ENCODE assay signal across 8 cellular contexts in the genomic region with DNA sequence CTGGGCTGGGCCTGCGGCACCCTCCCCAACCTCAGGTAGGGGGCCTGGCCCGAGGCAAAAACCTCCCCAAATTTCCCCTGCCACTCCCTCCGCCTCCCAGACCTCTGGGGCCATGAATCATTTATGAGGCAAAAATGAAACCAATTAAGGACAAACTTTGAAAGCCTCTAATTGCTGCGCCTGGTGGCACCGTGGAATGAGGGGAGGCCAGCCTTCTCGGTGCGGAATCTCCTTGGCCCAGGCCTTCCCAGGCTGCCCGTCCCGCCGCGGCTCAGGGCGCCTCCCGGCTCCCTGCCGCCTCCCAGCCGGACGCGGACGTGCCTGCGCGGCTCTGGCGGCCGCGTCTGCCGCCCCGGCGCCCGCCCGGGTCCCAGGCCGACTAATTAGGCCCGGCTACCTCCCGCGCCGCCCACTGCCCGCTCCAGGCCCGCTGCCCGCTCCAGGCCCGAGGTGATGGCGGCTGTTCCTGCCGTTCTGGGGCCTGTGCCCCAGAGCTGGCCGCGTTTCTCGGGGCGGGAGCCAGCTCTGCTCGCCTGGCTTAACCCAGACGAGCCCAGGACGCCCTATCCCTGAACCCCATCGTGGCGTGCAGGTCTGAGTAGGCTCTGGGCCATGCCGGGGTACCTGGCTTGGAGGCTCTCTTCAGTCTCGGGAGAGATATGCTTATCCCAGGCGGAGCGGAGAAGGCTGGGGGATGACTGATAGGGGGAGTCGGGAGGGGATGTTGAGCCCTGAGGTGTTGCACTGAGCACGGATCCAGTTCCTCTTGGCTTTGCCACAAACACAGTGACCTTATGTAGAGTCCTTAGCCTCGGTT. TPM values are rescaled to one million over a fixed set of nuclear protein-coding genes. Genes with fewer than 3 reads are reported as not detected.
DNase-seq lines count a peak whose midpoint lies in the region; ATAC-seq and TF ChIP-seq lines count a peak whose summit lies in the region.

No MANE protein-coding gene starts in this region.

- DNase-seq in ELR (ENCODE audit: low read depth) (peak; percentile 64), LoVo (ENCODE audit: low spot score) (peak; percentile 47), glutamatergic neuron (peak; percentile 61), renal cortical epithelial cell (ENCODE audit: low read depth) (peak; percentile 56), NCI-H1694 (lab: John Stamatoyannopoulos, UW) (no peak), progenitor cell of endocrine pancreas (ENCODE audit: low spot score, unreplicated experiment) (no peak)
- DNase-seq in activated naive CD4-positive, alpha-beta T cell treated with anti-CD3 and anti-CD28 coated beads, Interleukin-2, amount 10 ng/mL, durations not matched to agents 7 days and 5 days, result peak; percentile 60

- no peak for ATAC-seq in GM18858 (IDR thresholded peaks at IDR 0.05; ENCODE audit: unreplicated experiment)

- H3K36me3 Mint-ChIP-seq in activated naive CD4-positive, alpha-beta T cell treated with anti-CD3 and anti-CD28 coated beads, Interleukin-2, amount 10 ng/mL, durations not matched to agents 7 days and 5 days, result no peaks in the 10 kb centered on the region
- no peaks in the 10 kb centered on the region for H3K36me3 Mint-ChIP-seq in glutamatergic neuron (ENCODE audit: unreplicated experiment)
- no peaks in the 10 kb centered on the region for H3K36me3 Mint-ChIP-seq in progenitor cell of endocrine pancreas (ENCODE audit: insufficient read depth)

- H3K4me3 Mint-ChIP-seq in activated naive CD4-positive, alpha-beta T cell treated with anti-CD3 and anti-CD28 coated beads, Interleukin-2, amount 10 ng/mL, durations not matched to agents 7 days and 5 days, result peak overlapping the region; percentile 67
- H3K4me3 Mint-ChIP-seq in glutamatergic neuron (ENCODE audit: unreplicated experiment) (peak overlapping the region; percentile 70), progenitor cell of endocrine pancreas (ENCODE audit: low read depth) (no peak overlapping the region)

- peaks cover 53% of the 10 kb centered on the region for H3K27me3 Mint-ChIP-seq in activated naive CD4-positive, alpha-beta T cell treated with anti-CD3 and anti-CD28 coated beads, Interleukin-2, amount 10 ng/mL, durations not matched to agents 7 days and 5 days
- H3K27me3 Mint-ChIP-seq in glutamatergic neuron (ENCODE audit: unreplicated experiment), result peaks cover 7% of the 10 kb centered on the region
- no peaks in the 10 kb centered on the region for H3K27me3 Mint-ChIP-seq in progenitor cell of endocrine pancreas

- H3K4me1 Mint-ChIP-seq in activated naive CD4-positive, alpha-beta T cell treated with anti-CD3 and anti-CD28 coated beads, Interleukin-2, amount 10 ng/mL, durations not matched to agents 7 days and 5 days, result peaks cover 40% of the 10 kb centered on the region
- H3K4me1 Mint-ChIP-seq in glutamatergic neuron (ENCODE audit: low read depth, unreplicated experiment) (peaks cover 43% of the 10 kb centered on the region), progenitor cell of endocrine pancreas (ENCODE audit: low read depth) (peaks cover 32% of the 10 kb centered on the region)

- no peak overlapping the region for H3K27ac Mint-ChIP-seq in activated naive CD4-positive, alpha-beta T cell treated with anti-CD3 and anti-CD28 coated beads, Interleukin-2, amount 10 ng/mL, durations not matched to agents 7 days and 5 days
- peak overlapping the region; percentile 43 for H3K27ac Mint-ChIP-seq in glutamatergic neuron (ENCODE audit: unreplicated experiment)
- H3K27ac Mint-ChIP-seq in progenitor cell of endocrine pancreas, result no peak overlapping the region

- no peak for TF ChIP-seq CTCF in glutamatergic neuron (IDR thresholded peaks at IDR 0.05; ENCODE audit: partially characterized antibody, unreplicated experiment)
- TF ChIP-seq CTCF in progenitor cell of endocrine pancreas (IDR thresholded peaks at IDR 0.05; ENCODE audit: unreplicated experiment), result no peak

- CTCF ChIA-PET in activated naive CD4-positive, alpha-beta T cell treated with anti-CD3 and anti-CD28 coated beads, Interleukin-2, amount 10 ng/mL, durations not matched to agents 7 days and 5 days (lab: Charles Lee), result interaction anchor here (1.5 to 4.1 kb wide), 2 partner anchors 33 to 98 kb away, joined by 3 to 31 read pairs; no protein-coding TSS in a partner anchor

- no peaks in the 10 kb centered on the region for H3K9me3 Mint-ChIP-seq in activated naive CD4-positive, alpha-beta T cell treated with anti-CD3 and anti-CD28 coated beads, Interleukin-2, amount 10 ng/mL, durations not matched to agents 7 days and 5 days
- peaks cover 5% of the 10 kb centered on the region for H3K9me3 Mint-ChIP-seq in glutamatergic neuron (ENCODE audit: unreplicated experiment)
- H3K9me3 Mint-ChIP-seq in progenitor cell of endocrine pancreas (ENCODE audit: low read depth), result no peaks in the 10 kb centered on the region

RNA-seq across cellular contexts. Expression of gene CXXC5, which starts 20.1 kb away (rescaled TPM):
- total RNA-seq in glutamatergic neuron (ENCODE audit: unreplicated experiment) (130 TPM), renal cortical epithelial cell (187 and 252 TPM in 2 replicates), progenitor cell of endocrine pancreas (79.1 and 88.2 TPM in 2 replicates)

Comparison
In these comparisons a context has a peak if more than half of its experiments do, and no peak if none do; other contexts are left out.
1. DNase-seq: peak in ELR (single experiment), LoVo (single experiment), activated naive CD4-positive, alpha-beta T cell treated with anti-CD3 and anti-CD28 coated beads, Interleukin-2, amount 10 ng/mL, durations not matched to agents 7 days and 5 days (single experiment), glutamatergic neuron (single experiment) and renal cortical epithelial cell (single experiment); none in NCI-H1694 (single experiment) and progenitor cell of endocrine pancreas (single experiment).